Comparison of ENCODE assay signal across 18 cellular contexts in genomic region chrX:123217728-123218127, GRCh38. TPM values are rescaled to one million over a fixed set of nuclear protein-coding genes. Genes with fewer than 3 reads are reported as not detected.
A peak's percentile ranks its signal among the peaks of the same experiment; 100 is the strongest.
DNase-seq lines count a peak whose midpoint lies in the region; ATAC-seq, FAIRE-seq and TF ChIP-seq lines count a peak whose summit lies in the region.
"Had no signal": no experiment of that assay in that cellular context is flagged by ENCODE, and none has a peak within 500 bp of the region (broad histone marks: within the 10 kb centered on the region; RNA-seq: fewer than 3 reads in every experiment).

No MANE protein-coding gene starts in this region.

- H3K9me2 ChIP-seq in SK-N-SH, result no peaks in the 10 kb centered on the region

- H3K4me1 ChIP-seq in heart left ventricle (peaks cover 0 to 19% (median 0%) of the 10 kb centered on the region in 12 donors), A549 (no peaks in the 10 kb centered on the region), SK-N-SH (ENCODE audit: control insufficient read depth in 1 of 2, insufficient read depth in 2 of 2, low read depth in 1 of 2, low read length in 1 of 2) (peaks cover 0 to 5% of the 10 kb centered on the region in 2 experiments; a peak in 1 of 4 replicates), mesenchymal stem cell (ENCODE audit: control insufficient read depth, insufficient read depth, low read depth, low read length) (no peaks in the 10 kb centered on the region)

- H3K36me3 ChIP-seq in heart left ventricle (no peaks in the 10 kb centered on the region), SK-N-SH (replicated peaks in 1 of 2; ENCODE audit: control insufficient read depth in 1 of 2, insufficient read depth in 2 of 2, low read length in 1 of 2) (no peaks in the 10 kb centered on the region), mesenchymal stem cell (ENCODE audit: control insufficient read depth in 1 of 2, insufficient read depth in 2 of 2, low read depth in 1 of 2, low read length in 2 of 2) (no peaks in the 10 kb centered on the region)
- H3K36me3 ChIP-seq: BLaER1 treated with 17β-estradiol and CSF1 and Interleukin-3, amounts not matched to agents 10 nM and 100 nM had no signal

- H3K27me3 ChIP-seq in heart left ventricle (no peaks in the 10 kb centered on the region), SK-N-SH (ENCODE audit: insufficient read depth) (no peaks in the 10 kb centered on the region), mesenchymal stem cell (ENCODE audit: control insufficient read depth in 1 of 2, insufficient read depth in 1 of 2, low read length in 2 of 2) (no peaks in the 10 kb centered on the region)

- POLR2A ChIA-PET in A549 (lab: Yijun Ruan, JAX), result no interaction called here
- POLR2A ChIA-PET in SK-N-SH (lab: Yijun Ruan, JAX), result no interaction called here

- FAIRE-seq in A549 (lab: Jason Lieb, UNC), result peak; percentile 56
- FAIRE-seq: GM19239 had no signal

- no peaks in the 10 kb centered on the region for H3K79me2 ChIP-seq in SK-N-SH (ENCODE audit: insufficient read depth)

- no peak overlapping the region for H3K14ac ChIP-seq in mesenchymal stem cell (ENCODE audit: low read length in 2 of 2)

- H2AFZ ChIP-seq in SK-N-SH (ENCODE audit: low read depth), result no peak overlapping the region
- no peak overlapping the region for H2AFZ ChIP-seq in mesenchymal stem cell (ENCODE audit: low read depth, low read length)
- H2AFZ ChIP-seq: GM23338 had no signal

- H3K4me2 ChIP-seq in A549 (no peak overlapping the region), SK-N-SH (no peak overlapping the region), mesenchymal stem cell (ENCODE audit: low read length, poor library complexity, severe bottlenecking) (no peak overlapping the region)
- H3K4me2 ChIP-seq: BLaER1 treated with 17β-estradiol and CSF1 and Interleukin-3, amounts not matched to agents 10 nM and 100 nM; GM23338 had no signal

- no peak overlapping the region for H2BK15ac ChIP-seq in mesenchymal stem cell (ENCODE audit: low read depth, poor library complexity, severe bottlenecking)

- TF ChIP-seq EP300 in A549 (IDR thresholded peaks at IDR 0.05), result no peak
- peak in 1 of 2 experiments; percentile 67; a peak in 1 of 4 replicates for TF ChIP-seq EP300 in SK-N-SH (IDR thresholded peaks at IDR 0.05; ENCODE audit: borderline replicate concordance in 1 of 2, low read depth in 1 of 2, low read length in 1 of 2)

- H2BK5ac ChIP-seq in mesenchymal stem cell (ENCODE audit: low read depth, low read length, poor library complexity, severe bottlenecking), result no peak overlapping the region

- H3K79me1 ChIP-seq in mesenchymal stem cell (replicated peaks; ENCODE audit: low read length, poor library complexity, severe bottlenecking), result no peaks in the 10 kb centered on the region

- H3K9me3 ChIP-seq in heart left ventricle (no peaks in the 10 kb centered on the region), A549 (no peaks in the 10 kb centered on the region), SK-N-SH (no peaks in the 10 kb centered on the region), mesenchymal stem cell (ENCODE audit: control insufficient read depth, low read length) (no peaks in the 10 kb centered on the region)
- H3K9me3 ChIP-seq: BLaER1 treated with 17β-estradiol and CSF1 and Interleukin-3, amounts not matched to agents 10 nM and 100 nM had no signal

- no peaks in the 10 kb centered on the region for H4K20me1 ChIP-seq in SK-N-SH (ENCODE audit: insufficient read depth)

- ATAC-seq in heart left ventricle (no peak), Right ventricle myocardium superior (ENCODE audit: poor library complexity) (no peak), A549 (no peak), GM21529 (IDR thresholded peaks at IDR 0.05; ENCODE audit: unreplicated experiment) (no peak)
- ATAC-seq: GM23338 had no signal

- H3F3A ChIP-seq in SK-N-SH (replicated peaks; ENCODE audit: insufficient read depth), result no peaks in the 10 kb centered on the region

- DNase-seq in heart left ventricle (no peak), Right ventricle myocardium superior (no peak), A549 (ENCODE audit: low read depth in 1 of 2, low spot score in 1 of 2) (no peak), SK-N-SH (no peak), mesenchymal stem cell (no peak), cerebellar cortex (ENCODE audit: low spot score) (no peak)
- DNase-seq: ACHN; CD4-positive, CD25-positive, alpha-beta regulatory T cell; DMS53; GF-D8; H7; IMR-90 had no signal

- no peak overlapping the region for H3K18ac ChIP-seq in mesenchymal stem cell (ENCODE audit: low read depth in 1 of 2, low read length in 2 of 2)

- H3K4me3 ChIP-seq in heart left ventricle, result no peak overlapping the region
- H3K4me3 ChIP-seq in A549, result no peak overlapping the region
- no peak overlapping the region for H3K4me3 ChIP-seq in SK-N-SH (ENCODE audit: low read depth in 2 of 2, low read length in 1 of 2)
- no peak overlapping the region for H3K4me3 ChIP-seq in mesenchymal stem cell (ENCODE audit: insufficient read depth in 1 of 2, low read depth in 1 of 2, low read length in 2 of 2)
- H3K4me3 ChIP-seq: BLaER1 treated with 17β-estradiol and CSF1 and Interleukin-3, amounts not matched to agents 10 nM and 100 nM; GM23338 had no signal

- no peak overlapping the region for H2BK120ac ChIP-seq in mesenchymal stem cell (ENCODE audit: low read depth, low read length)

- TF ChIP-seq CTCF in heart left ventricle (IDR thresholded peaks at IDR 0.05) (no peak), A549 (IDR thresholded peaks at IDR 0.05) (no peak), SK-N-SH (IDR thresholded peaks at IDR 0.05) (no peak)

- H2AK5ac ChIP-seq in mesenchymal stem cell (ENCODE audit: low read length, severe bottlenecking), result no peak overlapping the region

- no peak for TF ChIP-seq POLR2A in heart left ventricle (IDR thresholded peaks at IDR 0.05)
- TF ChIP-seq POLR2A in A549 (IDR thresholded peaks at IDR 0.05; ENCODE audit: low read length), result no peak

- H4K8ac ChIP-seq in mesenchymal stem cell (ENCODE audit: low read length), result no peak overlapping the region

- intact Hi-C loops in heart left ventricle (cut with DNase I) (no loop called here), Right ventricle myocardium superior (cut with DNase I) (no loop called here)

- no peak overlapping the region for H3K4ac ChIP-seq in mesenchymal stem cell (ENCODE audit: low read depth in 1 of 2, low read length in 2 of 2)

- H3K9ac ChIP-seq in SK-N-SH, result no peak overlapping the region
- H3K9ac ChIP-seq in mesenchymal stem cell (ENCODE audit: low read length), result peak overlapping the region; percentile 37
- H3K9ac ChIP-seq: BLaER1 treated with 17β-estradiol and CSF1 and Interleukin-3, amounts not matched to agents 10 nM and 100 nM had no signal

- H4K91ac ChIP-seq in mesenchymal stem cell (ENCODE audit: low read length), result no peak overlapping the region

- CTCF ChIA-PET in A549 (lab: Yijun Ruan, JAX), result no interaction called here
- CTCF ChIA-PET in SK-N-SH (lab: Yijun Ruan, JAX), result interaction anchor here (1.9 to 2.5 kb wide), 2 partner anchors 12 to 205 kb away, joined by 4 to 5 read pairs; no protein-coding TSS in a partner anchor

- H2BK12ac ChIP-seq in mesenchymal stem cell (ENCODE audit: low read length in 2 of 2), result no peak overlapping the region

- TF ChIP-seq RAD21 in A549 (conservative IDR thresholded peaks at IDR 0.05 in 1 of 2, IDR thresholded peaks at IDR 0.05 in 1 of 2) (no peak), SK-N-SH (IDR thresholded peaks at IDR 0.05; ENCODE audit: low read length) (no peak)

- peak overlapping the region in 7 of 12 donors; percentile 15 to 74 (median 57) for H3K27ac ChIP-seq in heart left ventricle
- H3K27ac ChIP-seq in A549, result no peak overlapping the region
- no peak overlapping the region for H3K27ac ChIP-seq in SK-N-SH (ENCODE audit: low read depth in 2 of 2, low read length in 1 of 2)
- H3K27ac ChIP-seq in mesenchymal stem cell (ENCODE audit: low read length, poor library complexity, severe bottlenecking), result no peak overlapping the region
- H3K27ac ChIP-seq: 22Rv1; BLaER1 treated with 17β-estradiol and CSF1 and Interleukin-3, amounts not matched to agents 10 nM and 100 nM had no signal

- 68 to 88% (median 76%) methylated on average over 2 of the region's 2 CpGs for WGBS in heart left ventricle, 4 donors
- WGBS in A549 (ENCODE audit: missing lambda C conversion rate), result 58% methylated on average over 2 of the region's 2 CpGs
- 18% methylated on average over 2 of the region's 2 CpGs for WGBS in SK-N-SH (ENCODE audit: low lambda C conversion rate)
- 92% methylated on average over 2 of the region's 2 CpGs for WGBS in mesenchymal stem cell

- no peak overlapping the region for H3K23ac ChIP-seq in mesenchymal stem cell (ENCODE audit: low read length in 2 of 2)

TF ChIP-seq in A549, 52 proteins besides CTCF, POLR2A, EP300 and RAD21 (continues in another document):
- TF ChIP-seq POLR2AphosphoS2 (conservative IDR thresholded peaks at IDR 0.05; ENCODE audit: low read length) (no peak), MAZ (IDR thresholded peaks at IDR 0.05; ENCODE audit: borderline replicate concordance, low read depth, low read length) (no peak), HOXA7 (CRISPR knock-in tag; IDR thresholded peaks at IDR 0.05) (no peak)

TF ChIP-seq in SK-N-SH, 30 proteins besides CTCF, POLR2A, EP300 and RAD21:
- TF ChIP-seq RXRA (IDR thresholded peaks at IDR 0.05; ENCODE audit: borderline replicate concordance, low read depth) (no peak), RCOR1 (IDR thresholded peaks at IDR 0.05; ENCODE audit: low read length) (0 out of 2 replicates have a peak, but pooled peaks have one; percentile 28), GATA2 (CRISPR knock-in tag; IDR thresholded peaks at IDR 0.05) (peak; percentile 27; the same call in 1 of the 2 replicates), NFIC (IDR thresholded peaks at IDR 0.05; ENCODE audit: borderline replicate concordance) (no peak)

RNA-seq across cellular contexts. Expression of gene GRIA3, which starts 33.6 kb away (rescaled TPM):
- 10 to 100 TPM in 1 of 9 donors, 1 to 10 TPM in 4, under 1 TPM in 4; 0.24 to 12.9 (median 1.3) TPM for total RNA-seq in heart left ventricle
- polyA plus RNA-seq in heart left ventricle, result under 1 TPM; 0.07 to 0.69 TPM
- total RNA-seq in Right ventricle myocardium superior, result 0.54 TPM
- polyA plus RNA-seq in A549 (2011; rRNA removed), result not detected in 2 replicates
- not detected in 2 replicates for polyA plus RNA-seq in A549 (2012; cell fraction: cytosol; rRNA removed)
- not detected in 2 replicates for polyA plus RNA-seq in A549 (2012; cell fraction: nucleus; rRNA removed)
- polyA plus RNA-seq in A549 (2017; fragmentation: RNase III; extraction: RNeasy Plus Mini Kit Qiagen cat#74134 plus additional on column Dnase treatment), result not detected in 3 replicates
- polyA minus RNA-seq in A549 (2011; rRNA and poly(A)+ RNA removed), result not detected in 2 replicates
- polyA plus RNA-seq in SK-N-SH (2012; rRNA removed), result 0.15 and 0.31 TPM in 2 replicates
- polyA plus RNA-seq in SK-N-SH (2012; cell fraction: cytosol; rRNA removed), result 0.28 and 0.69 TPM in 2 replicates
- 0.19 and 0.51 TPM in 2 replicates for polyA plus RNA-seq in SK-N-SH (2012; cell fraction: nucleus; rRNA removed)
- 0.32 TPM for polyA plus RNA-seq in mesenchymal stem cell (2013, experiment 1 of 2)
- polyA plus RNA-seq in mesenchymal stem cell (2013, experiment 2 of 2), result 0.42 TPM
- total RNA-seq: CD4-positive, CD25-positive, alpha-beta regulatory T cell; HT-29; IMR-90 had no signal
- polyA plus RNA-seq: CD4-positive, CD25-positive, alpha-beta regulatory T cell; IMR-90 had no signal

Comparison
In these comparisons a context has a peak if more than half of its experiments do, and no peak if none do; other contexts are left out.
1. H3K27ac ChIP-seq: peak in heart left ventricle (7 of 12); none in A549 (0 of 2), SK-N-SH (0 of 2) and mesenchymal stem cell (single experiment).